Comparison of ENCODE assay signal across 1 cellular context in the genomic region with DNA sequence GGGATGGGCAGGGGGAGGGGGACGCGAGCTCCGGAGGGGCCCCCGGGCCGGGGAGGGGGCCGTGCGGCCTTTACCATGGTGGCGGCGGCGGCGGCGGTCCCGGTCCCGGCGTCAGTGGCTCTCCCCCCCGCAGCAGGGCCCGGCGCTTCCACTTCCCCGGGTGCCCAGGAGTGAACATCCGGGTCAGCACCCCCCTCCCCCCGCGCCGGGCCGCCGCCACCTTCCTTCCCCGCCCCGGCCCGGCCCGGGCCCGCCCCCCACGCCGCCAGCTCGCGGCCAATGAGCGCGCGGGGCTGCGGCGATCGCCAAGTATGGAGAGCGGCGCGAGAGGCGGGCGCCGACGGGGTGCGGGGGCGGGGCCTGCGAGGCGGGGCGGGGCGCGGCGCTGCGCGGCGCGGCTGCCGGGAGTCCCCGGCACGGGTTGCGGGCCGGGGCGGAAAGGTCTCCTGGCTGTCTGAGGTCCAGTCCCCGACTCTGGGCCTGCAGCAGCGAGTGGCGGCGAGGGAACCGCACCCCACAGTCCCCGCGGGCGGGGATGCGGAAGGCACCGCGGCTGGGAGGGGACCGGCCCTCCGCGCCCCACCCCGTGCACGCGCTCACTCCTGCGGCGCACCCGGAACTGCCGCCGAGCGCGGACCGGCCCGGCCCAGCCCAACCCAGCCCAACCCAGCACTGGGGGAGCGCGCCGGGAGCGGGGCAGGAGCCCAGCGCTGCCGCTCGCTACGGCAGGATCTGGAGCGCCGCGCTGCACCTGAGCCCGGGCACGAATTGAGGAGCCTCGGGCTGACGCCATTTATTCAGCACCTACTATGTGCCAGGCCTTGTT.
TF ChIP-seq lines count a peak whose summit lies in the region.

A gene (minus strand): TSS at position 178 of the 826 bp plus-strand sequence. CDS start 101 bp downstream, at position 77.

TF ChIP-seq in K562, 482 proteins besides CTCF, POLR2A, EP300 and RAD21 (continued from another document):
- TF ChIP-seq, protein P1, sequence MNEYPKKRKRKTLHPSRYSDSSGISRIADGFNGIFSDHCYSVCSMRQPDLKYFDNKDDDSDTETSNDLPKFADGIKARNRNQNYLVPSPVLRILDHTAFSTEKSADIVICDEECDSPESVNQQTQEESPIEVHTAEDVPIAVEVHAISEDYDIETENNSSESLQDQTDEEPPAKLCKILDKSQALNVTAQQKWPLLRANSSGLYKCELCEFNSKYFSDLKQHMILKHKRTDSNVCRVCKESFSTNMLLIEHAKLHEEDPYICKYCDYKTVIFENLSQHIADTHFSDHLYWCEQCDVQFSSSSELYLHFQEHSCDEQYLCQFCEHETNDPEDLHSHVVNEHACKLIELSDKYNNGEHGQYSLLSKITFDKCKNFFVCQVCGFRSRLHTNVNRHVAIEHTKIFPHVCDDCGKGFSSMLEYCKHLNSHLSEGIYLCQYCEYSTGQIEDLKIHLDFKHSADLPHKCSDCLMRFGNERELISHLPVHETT (CRISPR knock-in tag; conservative IDR thresholded peaks at IDR 0.05 in 1 of 2, IDR thresholded peaks at IDR 0.05 in 1 of 2) = peak in 1 of 2 experiments; percentile 100; a peak in 2 of 4 replicates
